Comparison of ENCODE assay signal across 21 cellular contexts in the genomic region with DNA sequence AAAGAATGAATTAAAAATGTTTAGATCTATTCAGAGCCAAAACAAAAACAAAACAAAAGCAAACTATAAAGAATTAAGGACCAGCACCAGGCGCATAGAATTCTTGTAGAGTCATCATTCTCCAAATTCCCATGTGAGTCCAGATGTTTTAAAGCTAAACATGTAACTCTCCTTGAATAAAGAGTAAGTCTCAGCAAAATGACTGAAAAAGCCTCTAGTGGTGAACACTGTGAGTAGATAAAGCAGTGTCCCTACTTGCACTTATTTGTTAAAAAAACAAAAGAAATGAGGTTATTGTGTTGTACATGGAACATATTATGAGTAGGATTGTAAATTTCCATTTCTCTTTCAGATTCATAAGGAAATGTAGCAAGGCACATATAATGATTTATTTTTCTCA. TPM values are rescaled to one million over a fixed set of nuclear protein-coding genes. Genes with fewer than 3 reads are reported as not detected.
A peak's percentile ranks its signal among the peaks of the same experiment; 100 is the strongest.
DNase-seq lines count a peak whose midpoint lies in the region; ATAC-seq, FAIRE-seq and TF ChIP-seq lines count a peak whose summit lies in the region.
"Had no signal": no experiment of that assay in that cellular context is flagged by ENCODE, and none has a peak within 500 bp of the region (broad histone marks: within the 10 kb centered on the region; RNA-seq: fewer than 3 reads in every experiment).

No MANE protein-coding gene starts in this region.

- no peaks in the 10 kb centered on the region for H3K79me2 ChIP-seq in SK-N-SH (ENCODE audit: insufficient read depth)

- CTCF ChIA-PET in SK-N-SH (lab: Yijun Ruan, JAX) = interaction anchor here (0.7 to 1.0 kb wide), 3 partner anchors 16 to 51 kb away, joined by 3 to 4 read pairs (median 3); no protein-coding TSS in a partner anchor

- H3K9ac ChIP-seq in SK-N-SH = no peak overlapping the region
- H3K9ac ChIP-seq: KMS-11 had no signal

- H3K4me1 ChIP-seq in SK-N-SH (ENCODE audit: control insufficient read depth in 1 of 2, insufficient read depth in 2 of 2, low read depth in 1 of 2, low read length in 1 of 2) (peaks cover 3 to 7% of the 10 kb centered on the region in 2 experiments; a peak in 3 of 4 replicates), Peyer's patch (no peaks in the 10 kb centered on the region)
- H3K4me1 ChIP-seq: pancreas had no signal

- 100% methylated on average over 1 of the region's 1 CpG for WGBS in SK-N-SH (ENCODE audit: low lambda C conversion rate)

- H3K36me3 ChIP-seq in SK-N-SH (replicated peaks in 1 of 2; ENCODE audit: control insufficient read depth in 1 of 2, insufficient read depth in 2 of 2, low read length in 1 of 2) (peaks cover 25 to 61% of the 10 kb centered on the region in 2 experiments), Peyer's patch (peaks cover 0 to 52% (median 3%) of the 10 kb centered on the region in 3 donors)

- POLR2A ChIA-PET in SK-N-SH (lab: Yijun Ruan, JAX) = no interaction called here

- TF ChIP-seq POLR2A in H54 (IDR thresholded peaks at IDR 0.05; ENCODE audit: low read depth, low read length) (no peak), Peyer's patch (IDR thresholded peaks at IDR 0.05) (no peak)

- no peak overlapping the region for H2AFZ ChIP-seq in SK-N-SH (ENCODE audit: low read depth)
- H2AFZ ChIP-seq: PC-9 had no signal

- no peak for TF ChIP-seq RAD21 in SK-N-SH (IDR thresholded peaks at IDR 0.05; ENCODE audit: low read length)

- TF ChIP-seq EP300 in SK-N-SH (IDR thresholded peaks at IDR 0.05; ENCODE audit: borderline replicate concordance in 1 of 2, low read depth in 1 of 2, low read length in 1 of 2) = no peak

- peak; percentile 47 for TF ChIP-seq CTCF in AG10803 (conservative IDR thresholded peaks at IDR 0.05; ENCODE audit: low read length)
- TF ChIP-seq CTCF in SK-N-SH (IDR thresholded peaks at IDR 0.05) = peak; percentile 29; the same call in 1 of the 2 replicates
- TF ChIP-seq CTCF in Peyer's patch (IDR thresholded peaks at IDR 0.05) = no peak

- no peak for ATAC-seq in HG03175 (IDR thresholded peaks at IDR 0.05; ENCODE audit: unreplicated experiment)
- ATAC-seq: esophagus mucosa, GM12878, pancreas had no signal

- H3K27me3 ChIP-seq in SK-N-SH (ENCODE audit: insufficient read depth) = no peaks in the 10 kb centered on the region
- no peaks in the 10 kb centered on the region for H3K27me3 ChIP-seq in Peyer's patch
- H3K27me3 ChIP-seq: adrenal gland, pancreas, stomach had no signal

- H3K4me3 ChIP-seq in AG10803 (ENCODE audit: low read length) (no peak overlapping the region), SK-N-SH (ENCODE audit: low read depth in 2 of 2, low read length in 1 of 2) (no peak overlapping the region), Peyer's patch (no peak overlapping the region)
- H3K4me3 ChIP-seq: adrenal gland, GM12878, pancreas, PC-9, stomach had no signal

- H3K9me3 ChIP-seq in SK-N-SH = no peaks in the 10 kb centered on the region
- H3K9me3 ChIP-seq in Peyer's patch = no peaks in the 10 kb centered on the region
- H3K9me3 ChIP-seq: adrenal gland, pancreas, stomach had no signal

- no peak overlapping the region for H3K27ac ChIP-seq in SK-N-SH (ENCODE audit: low read depth in 2 of 2, low read length in 1 of 2)
- no peak overlapping the region for H3K27ac ChIP-seq in Peyer's patch
- H3K27ac ChIP-seq: adrenal gland, KMS-11, pancreas, PC-9, stomach had no signal

- no peaks in the 10 kb centered on the region for H4K20me1 ChIP-seq in SK-N-SH (ENCODE audit: insufficient read depth)

- peaks cover 16% of the 10 kb centered on the region for H3F3A ChIP-seq in SK-N-SH (replicated peaks; ENCODE audit: insufficient read depth)

- H3K4me2 ChIP-seq in SK-N-SH = no peak overlapping the region
- H3K4me2 ChIP-seq: KMS-11, PC-9 had no signal

- FAIRE-seq in H54 (lab: Jason Lieb, UNC) = peak; percentile 57
- FAIRE-seq: GM12878 had no signal

- DNase-seq in AG10803 (ENCODE audit: low read depth) (peak; percentile 64), H54 (ENCODE audit: insufficient read length, low spot score) (no peak), SK-N-SH (no peak), fibroblast of peridontal ligament (ENCODE audit: extremely low read depth) (peak; percentile 65), COR-L47 (lab: John Stamatoyannopoulos, UW) (no peak), Peyer's patch (no peak), ecto neural progenitor cell (ENCODE audit: low spot score) (no peak)
- DNase-seq: activated CD4-positive, alpha-beta T cell treated with anti-CD3 and anti-CD28 coated beads for 48 hours; adrenal gland; cortex of kidney; hippocampal formation; NCI-H1436 treated with DMSO at 0.1 percent for 48 hours; NCI-H446 treated with DMSO at 0.1 percent for 48 hours; pancreas; stomach; T-helper 2 cell had no signal

- no peaks in the 10 kb centered on the region for H3K9me2 ChIP-seq in SK-N-SH

TF ChIP-seq in SK-N-SH, 30 proteins besides CTCF, POLR2A, EP300 and RAD21:
- TF ChIP-seq CHD2 (IDR thresholded peaks at IDR 0.05; ENCODE audit: low read length, partially characterized antibody) (no peak), FOXM1 (IDR thresholded peaks at IDR 0.05; ENCODE audit: low read depth) (no peak), JUND (IDR thresholded peaks at IDR 0.05) (no peak), MAX (IDR thresholded peaks at IDR 0.05; ENCODE audit: low read depth) (no peak)
TF ChIP-seq in SK-N-SH: peak in this region for 0.

RNA-seq across cellular contexts. Expression of gene NNT, which starts 44.0 kb away (rescaled TPM):
- 21.9 and 29.0 TPM in 2 replicates for polyA plus RNA-seq in SK-N-SH (2012; rRNA removed)
- polyA plus RNA-seq in SK-N-SH (2012; cell fraction: cytosol; rRNA removed) = 22.5 and 23.0 TPM in 2 replicates
- 23.1 and 37.0 TPM in 2 replicates for polyA plus RNA-seq in SK-N-SH (2012; cell fraction: nucleus; rRNA removed)
- total RNA-seq in Peyer's patch = 10 to 100 TPM; 30.5 to 59.7 (median 44.5) TPM

Comparison
In these comparisons a context has a peak if more than half of its experiments do, and no peak if none do; other contexts are left out.
1. DNase-seq: peak in AG10803 (single experiment) and fibroblast of peridontal ligament (single experiment); none in H54 (single experiment), SK-N-SH (single experiment), COR-L47 (single experiment), Peyer's patch (0 of 3) and ecto neural progenitor cell (single experiment).
2. CTCF ChIP-seq: peak in AG10803 (single experiment) and SK-N-SH (single experiment); none in Peyer's patch (0 of 6).